2 cellular contexts compared by ENCODE assay signal in genomic region chr16:85491798-85492616, GRCh38.
TF ChIP-seq lines count a peak whose summit lies in the region.

No MANE protein-coding gene starts in this region.

TF ChIP-seq in Ishikawa, 13 proteins besides CTCF, POLR2A, EP300 and RAD21 (continued from another document):
- TF ChIP-seq USF1 (IDR thresholded peaks at IDR 0.05) = no peak

TF ChIP-seq in HepG2, 621 proteins besides CTCF, POLR2A, EP300 and RAD21 (continued from another document and continues in another):
- TF ChIP-seq KIAA2018 (CRISPR knock-in tag; IDR thresholded peaks at IDR 0.05; ENCODE audit: borderline replicate concordance) (0 out of 2 replicates have a peak, but pooled peaks have one; percentile 57), KAT8 (CRISPR knock-in tag; IDR thresholded peaks at IDR 0.05) (no peak), ZNF136 (CRISPR knock-in tag; IDR thresholded peaks at IDR 0.05; ENCODE audit: low read depth) (no peak), SCMH1 (CRISPR knock-in tag; IDR thresholded peaks at IDR 0.05; ENCODE audit: borderline replicate concordance) (no peak), ZMYM3 (CRISPR knock-in tag; IDR thresholded peaks at IDR 0.05) (peak; percentile 75), AGO1 (IDR thresholded peaks at IDR 0.05; ENCODE audit: low read depth, low read length, poor library complexity, severe bottlenecking) (peak; percentile 41), SAP130 (CRISPR knock-in tag; IDR thresholded peaks at IDR 0.05; ENCODE audit: low read depth) (peak; percentile 59), PITX1 (CRISPR knock-in tag; IDR thresholded peaks at IDR 0.05) (peak; percentile 63; the same call in 1 of the 2 replicates), ZNF563 (CRISPR knock-in tag; IDR thresholded peaks at IDR 0.05) (peak; percentile 70; the same call in 1 of the 2 replicates), NFKBIZ (CRISPR knock-in tag; IDR thresholded peaks at IDR 0.05) (0 out of 2 replicates have a peak, but pooled peaks have one; percentile 28), ZC3H4 (CRISPR knock-in tag; IDR thresholded peaks at IDR 0.05; ENCODE audit: borderline replicate concordance) (no peak), HNRNPL (IDR thresholded peaks at IDR 0.05; ENCODE audit: low read depth, low read length) (peak; percentile 68; the same call in 1 of the 2 replicates), RELA (CRISPR knock-in tag; IDR thresholded peaks at IDR 0.05) (0 out of 2 replicates have a peak, but pooled peaks have one; percentile 10), UBTF (CRISPR knock-in tag; IDR thresholded peaks at IDR 0.05) (peak; percentile 55; the same call in 1 of the 2 replicates), GABPA (IDR thresholded peaks at IDR 0.05; ENCODE audit: low read depth, low read length) (no peak), GABPA (CRISPR knock-in tag; IDR thresholded peaks at IDR 0.05; ENCODE audit: low read depth) (no peak), ZNF598 (CRISPR knock-in tag; IDR thresholded peaks at IDR 0.05; ENCODE audit: borderline replicate concordance) (no peak), KDM2A (CRISPR knock-in tag; IDR thresholded peaks at IDR 0.05; ENCODE audit: borderline replicate concordance, low read depth) (peak; percentile 22; the same call in 1 of the 2 replicates), ZNF770 (CRISPR knock-in tag; IDR thresholded peaks at IDR 0.05) (peak; percentile 69), XRCC5 (optimal IDR thresholded peaks at IDR 0.05; ENCODE audit: low read length) (no peak), ZNF180 (CRISPR knock-in tag; IDR thresholded peaks at IDR 0.05; ENCODE audit: borderline replicate concordance, low read depth) (no peak), RCOR2 (CRISPR knock-in tag; IDR thresholded peaks at IDR 0.05) (peak; percentile 17; the same call in 1 of the 2 replicates), SP4 (CRISPR knock-in tag; IDR thresholded peaks at IDR 0.05) (no peak), ZBTB7A (CRISPR knock-in tag; IDR thresholded peaks at IDR 0.05) (peak; percentile 57; the same call in 1 of the 2 replicates), TEAD3 (CRISPR knock-in tag; optimal IDR thresholded peaks at IDR 0.05; ENCODE audit: borderline replicate concordance) (peak; percentile 82), ZNF160 (CRISPR knock-in tag; IDR thresholded peaks at IDR 0.05) (no peak), KAT7 (CRISPR knock-in tag; IDR thresholded peaks at IDR 0.05; ENCODE audit: borderline replicate concordance) (0 out of 2 replicates have a peak, but pooled peaks have one; percentile 26), KLF9 (CRISPR knock-in tag; IDR thresholded peaks at IDR 0.05; ENCODE audit: low read depth) (no peak), ZNF670 (CRISPR knock-in tag; IDR thresholded peaks at IDR 0.05; ENCODE audit: borderline replicate concordance) (no peak), ZNF790 (CRISPR knock-in tag; IDR thresholded peaks at IDR 0.05; ENCODE audit: borderline replicate concordance) (peak; percentile 41; the same call in 1 of the 2 replicates), ZBTB20 (CRISPR knock-in tag; IDR thresholded peaks at IDR 0.05; ENCODE audit: borderline replicate concordance, low read depth) (peak; percentile 77; the same call in 1 of the 2 replicates), MED1 (CRISPR knock-in tag; IDR thresholded peaks at IDR 0.05) (0 out of 2 replicates have a peak, but pooled peaks have one; percentile 28), ZBTB46 (CRISPR knock-in tag; IDR thresholded peaks at IDR 0.05; ENCODE audit: borderline replicate concordance) (0 out of 2 replicates have a peak, but pooled peaks have one; percentile 68), PHF21A (CRISPR knock-in tag; IDR thresholded peaks at IDR 0.05) (peak; percentile 21; the same call in 1 of the 2 replicates), ASH2L (IDR thresholded peaks at IDR 0.05; ENCODE audit: insufficient read length, low read depth, low read length) (no peak), NR0B2 (CRISPR knock-in tag; IDR thresholded peaks at IDR 0.05) (no peak), ZNF616 (CRISPR knock-in tag; IDR thresholded peaks at IDR 0.05; ENCODE audit: low read depth) (no peak), ZBTB34 (CRISPR knock-in tag; IDR thresholded peaks at IDR 0.05) (no peak), PHF5A (CRISPR knock-in tag; IDR thresholded peaks at IDR 0.05; ENCODE audit: low read depth, unreplicated experiment) (no peak), JUND (CRISPR knock-in tag; IDR thresholded peaks at IDR 0.05) (no peak), ZXDC (CRISPR knock-in tag; IDR thresholded peaks at IDR 0.05) (0 out of 2 replicates have a peak, but pooled peaks have one; percentile 20), JUN (CRISPR knock-in tag; IDR thresholded peaks at IDR 0.05) (no peak)
